28 cellular contexts compared by ENCODE assay signal in the genomic region with DNA sequence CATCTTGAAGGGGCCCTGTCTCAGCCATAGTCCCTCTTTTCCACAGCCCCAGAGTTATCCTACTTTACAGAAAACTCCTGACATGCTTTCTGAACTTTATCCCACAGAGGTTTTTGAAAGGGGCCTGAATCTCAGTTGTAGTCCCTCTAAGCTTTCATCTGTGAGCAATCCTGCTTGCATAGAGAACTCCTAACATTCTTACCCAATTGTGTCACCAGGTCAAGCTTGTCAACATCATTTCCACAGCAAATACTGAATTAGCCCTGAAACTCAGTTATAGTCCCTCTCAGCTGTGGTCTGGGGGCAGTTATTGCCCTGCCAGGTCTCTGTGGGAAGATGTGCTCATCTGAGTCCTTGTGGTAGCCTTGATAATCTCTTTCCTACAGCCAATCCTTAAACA.
"Had no signal": no experiment of that assay in that cellular context is flagged by ENCODE, and none has a peak within 500 bp of the region (broad histone marks: within the 10 kb centered on the region; RNA-seq: fewer than 3 reads in every experiment).

No MANE protein-coding gene starts in this region.

- ATAC-seq: activated CD8-positive, alpha-beta T cell treated with anti-CD3 and anti-CD28 coated beads for 36 hours; Panc1 had no signal

- H3K36me3 Mint-ChIP-seq: activated naive CD4-positive, alpha-beta T cell treated with anti-CD3 and anti-CD28 coated beads, Interleukin-2, amount 50 U/mL, for 24 hours; activated naive CD8-positive, alpha-beta T cell treated with anti-CD3 and anti-CD28 coated beads, Interleukin-2, amount 10 ng/mL, durations not matched to agents 7 days and 5 days; brain had no signal

- H3K27ac Mint-ChIP-seq: activated CD4-positive, alpha-beta T cell treated with anti-CD3 and anti-CD28 coated beads, Interleukin-2, amount 10 ng/mL, durations not matched to agents 24 days and 14 days; activated CD8-positive, alpha-beta T cell treated with anti-CD3 and anti-CD28 coated beads for 36 hours; activated naive CD4-positive, alpha-beta T cell treated with anti-CD3 and anti-CD28 coated beads, Interleukin-2, amount 50 U/mL, for 24 hours; activated naive CD8-positive, alpha-beta T cell treated with anti-CD3 and anti-CD28 coated beads, Interleukin-2, amount 10 ng/mL, durations not matched to agents 7 days and 5 days; activated T-cell treated with anti-CD3 and anti-CD28 coated beads, Interleukin-2, amount 50 U/mL, for 24 hours; activated T-helper 2 cell treated with anti-CD3 and anti-CD28 coated beads, Interferon-gamma antibody, Interleukin-2, Interleukin-4, amounts not matched to agents 10 μg/mL and 5 μg/mL and 100 μg/mL, durations not matched to agents 14 hours and 24 hours and 36 hours; brain had no signal

- DNase-seq: activated CD4-positive, alpha-beta T cell treated with anti-CD3 and anti-CD28 coated beads, Interleukin-2, amount 10 ng/mL, durations not matched to agents 24 days and 14 days; activated CD4-positive, alpha-beta T cell treated with anti-CD3 and anti-CD28 coated beads, Interleukin-2, amount 50 U/mL, for 4 hours; activated CD8-positive, alpha-beta T cell treated with anti-CD3 and anti-CD28 coated beads for 36 hours; activated gamma-delta T cell; activated naive CD4-positive, alpha-beta T cell treated with Interleukin-2 at 50 U/mL for 16 hours; activated naive CD8-positive, alpha-beta T cell treated with anti-CD3 and anti-CD28 coated beads, Interleukin-2, amount 10 ng/mL, durations not matched to agents 7 days and 5 days; activated T-cell treated with anti-CD3 and anti-CD28 coated beads, Interleukin-2, amount 50 U/mL, for 24 hours; adrenal gland; caudate nucleus; cerebellar nuclear complex; Kasumi-1; KG1; MG63; NCI-H1048; NCI-H1436 treated with DMSO at 0.1 percent for 48 hours; NCI-H1694 treated with DMSO at 0.1 percent for 48 hours; NCI-H2029; NCI-H446; NCI-H510A treated with DMSO at 0.1 percent for 48 hours; NCI-H526 treated with DMSO at 0.1 percent for 48 hours; NCI-H774; SHP77; SJCRH30; T1000 had no signal

- H3K4me1 Mint-ChIP-seq: activated CD4-positive, alpha-beta T cell treated with anti-CD3 and anti-CD28 coated beads, Interleukin-2, amount 10 ng/mL, durations not matched to agents 24 days and 14 days; activated naive CD4-positive, alpha-beta T cell treated with anti-CD3 and anti-CD28 coated beads, Interleukin-2, amount 50 U/mL, for 24 hours; activated naive CD8-positive, alpha-beta T cell treated with anti-CD3 and anti-CD28 coated beads, Interleukin-2, amount 10 ng/mL, durations not matched to agents 7 days and 5 days; brain had no signal

- H3K27me3 Mint-ChIP-seq: activated CD4-positive, alpha-beta T cell treated with anti-CD3 and anti-CD28 coated beads, Interleukin-2, amount 10 ng/mL, durations not matched to agents 24 days and 14 days; activated CD8-positive, alpha-beta T cell treated with anti-CD3 and anti-CD28 coated beads for 36 hours; activated naive CD4-positive, alpha-beta T cell treated with anti-CD3 and anti-CD28 coated beads, Interleukin-2, amount 50 U/mL, for 24 hours; activated naive CD8-positive, alpha-beta T cell treated with anti-CD3 and anti-CD28 coated beads, Interleukin-2, amount 10 ng/mL, durations not matched to agents 7 days and 5 days; activated T-cell treated with anti-CD3 and anti-CD28 coated beads, Interleukin-2, amount 50 U/mL, for 24 hours had no signal

- H3K4me3 Mint-ChIP-seq: activated CD4-positive, alpha-beta T cell treated with anti-CD3 and anti-CD28 coated beads, Interleukin-2, amount 10 ng/mL, durations not matched to agents 24 days and 14 days; activated CD8-positive, alpha-beta T cell treated with anti-CD3 and anti-CD28 coated beads for 36 hours; activated naive CD4-positive, alpha-beta T cell treated with anti-CD3 and anti-CD28 coated beads, Interleukin-2, amount 50 U/mL, for 24 hours; activated naive CD8-positive, alpha-beta T cell treated with anti-CD3 and anti-CD28 coated beads, Interleukin-2, amount 10 ng/mL, durations not matched to agents 7 days and 5 days; activated T-cell treated with anti-CD3 and anti-CD28 coated beads, Interleukin-2, amount 50 U/mL, for 24 hours; brain had no signal
